Comparison of ENCODE assay signal across 1 cellular context in the genomic region with DNA sequence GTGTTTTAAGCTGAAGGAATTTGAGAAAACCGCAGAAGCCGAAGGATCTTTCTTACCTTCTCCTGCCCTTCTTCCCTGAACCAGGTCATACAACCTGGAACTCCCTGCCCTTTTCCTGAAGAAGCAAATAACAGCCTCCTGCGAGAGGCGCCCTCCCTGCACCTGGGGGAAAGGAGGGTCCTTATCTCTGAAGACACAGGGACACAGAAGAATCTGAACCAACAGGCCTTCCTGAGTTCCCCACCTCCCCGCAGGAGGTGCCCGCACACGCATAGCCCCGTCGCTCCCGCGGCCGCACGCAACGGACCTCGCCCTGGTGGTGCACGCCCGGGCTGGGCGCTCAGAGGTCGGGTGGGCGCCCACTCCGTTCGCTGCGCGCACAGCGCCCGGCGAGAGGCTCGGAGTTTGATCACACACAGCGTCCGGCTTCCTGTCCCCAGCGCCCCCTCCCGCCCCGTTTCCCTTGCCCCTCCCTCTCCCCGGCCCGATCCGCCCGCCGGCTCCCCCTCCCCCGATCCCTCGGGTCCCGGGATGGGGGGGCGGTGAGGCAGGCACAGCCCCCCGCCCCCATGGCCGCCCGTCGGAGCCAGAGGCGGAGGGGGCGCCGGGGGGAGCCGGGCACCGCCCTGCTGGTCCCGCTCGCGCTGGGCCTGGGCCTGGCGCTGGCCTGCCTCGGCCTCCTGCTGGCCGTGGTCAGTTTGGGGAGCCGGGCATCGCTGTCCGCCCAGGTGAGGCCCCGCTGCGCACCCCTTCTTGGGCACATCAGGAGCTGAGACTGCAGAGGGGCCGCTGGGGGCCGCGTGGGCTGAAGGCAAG.
TF ChIP-seq lines count a peak whose summit lies in the region.

A gene with protein sequence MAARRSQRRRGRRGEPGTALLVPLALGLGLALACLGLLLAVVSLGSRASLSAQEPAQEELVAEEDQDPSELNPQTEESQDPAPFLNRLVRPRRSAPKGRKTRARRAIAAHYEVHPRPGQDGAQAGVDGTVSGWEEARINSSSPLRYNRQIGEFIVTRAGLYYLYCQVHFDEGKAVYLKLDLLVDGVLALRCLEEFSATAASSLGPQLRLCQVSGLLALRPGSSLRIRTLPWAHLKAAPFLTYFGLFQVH (plus strand): TSS at position 474 of the 816 bp plus-strand sequence. CDS start 96 bp downstream, at position 570.

TF ChIP-seq in K562, 482 proteins besides CTCF, POLR2A, EP300 and RAD21 (continued from another document):
- TF ChIP-seq, protein P1, sequence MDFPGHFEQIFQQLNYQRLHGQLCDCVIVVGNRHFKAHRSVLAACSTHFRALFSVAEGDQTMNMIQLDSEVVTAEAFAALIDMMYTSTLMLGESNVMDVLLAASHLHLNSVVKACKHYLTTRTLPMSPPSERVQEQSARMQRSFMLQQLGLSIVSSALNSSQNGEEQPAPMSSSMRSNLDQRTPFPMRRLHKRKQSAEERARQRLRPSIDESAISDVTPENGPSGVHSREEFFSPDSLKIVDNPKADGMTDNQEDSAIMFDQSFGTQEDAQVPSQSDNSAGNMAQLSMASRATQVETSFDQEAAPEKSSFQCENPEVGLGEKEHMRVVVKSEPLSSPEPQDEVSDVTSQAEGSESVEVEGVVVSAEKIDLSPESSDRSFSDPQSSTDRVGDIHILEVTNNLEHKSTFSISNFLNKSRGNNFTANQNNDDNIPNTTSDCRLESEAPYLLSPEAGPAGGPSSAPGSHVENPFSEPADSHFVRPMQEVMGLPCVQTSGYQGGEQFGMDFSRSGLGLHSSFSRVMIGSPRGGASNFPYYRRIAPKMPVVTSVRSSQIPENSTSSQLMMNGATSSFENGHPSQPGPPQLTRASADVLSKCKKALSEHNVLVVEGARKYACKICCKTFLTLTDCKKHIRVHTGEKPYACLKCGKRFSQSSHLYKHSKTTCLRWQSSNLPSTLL (IDR thresholded peaks at IDR 0.05), result no peak
- TF ChIP-seq ZNF24 (IDR thresholded peaks at IDR 0.05), result no peak
- TF ChIP-seq JUNB (CRISPR knock-in tag; conservative IDR thresholded peaks at IDR 0.05), result no peak
- TF ChIP-seq RBFOX2 (IDR thresholded peaks at IDR 0.05; ENCODE audit: low read depth, low read length), result peak; percentile 59
- TF ChIP-seq CCNT2 (IDR thresholded peaks at IDR 0.05; ENCODE audit: borderline replicate concordance, extremely low read depth, insufficient read length, low read depth, low read length), result peak; percentile 35
- TF ChIP-seq, protein P2, sequence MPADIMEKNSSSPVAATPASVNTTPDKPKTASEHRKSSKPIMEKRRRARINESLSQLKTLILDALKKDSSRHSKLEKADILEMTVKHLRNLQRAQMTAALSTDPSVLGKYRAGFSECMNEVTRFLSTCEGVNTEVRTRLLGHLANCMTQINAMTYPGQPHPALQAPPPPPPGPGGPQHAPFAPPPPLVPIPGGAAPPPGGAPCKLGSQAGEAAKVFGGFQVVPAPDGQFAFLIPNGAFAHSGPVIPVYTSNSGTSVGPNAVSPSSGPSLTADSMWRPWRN (IDR thresholded peaks at IDR 0.05; ENCODE audit: low read depth), result no peak
- TF ChIP-seq SIRT6 (IDR thresholded peaks at IDR 0.05; ENCODE audit: low read depth, low read length), result no peak
- TF ChIP-seq ZNF75A (CRISPR knock-in tag; IDR thresholded peaks at IDR 0.05), result no peak
- no peak for TF ChIP-seq TEAD2 (tag; IDR thresholded peaks at IDR 0.05)
- TF ChIP-seq ZNF699 (CRISPR knock-in tag; IDR thresholded peaks at IDR 0.05; ENCODE audit: insufficient replicate concordance), result no peak
- TF ChIP-seq GABPA (tag; conservative IDR thresholded peaks at IDR 0.05; ENCODE audit: low read depth), result 0 out of 2 replicates have a peak, but pooled peaks have one; percentile 20
- peak; percentile 74 for TF ChIP-seq TCF3 (CRISPR knock-in tag; IDR thresholded peaks at IDR 0.05)
- TF ChIP-seq CXXC5 (CRISPR knock-in tag; IDR thresholded peaks at IDR 0.05), result peak; percentile 71
- peak; percentile 60; the same call in 1 of the 2 replicates for TF ChIP-seq TAL1 (IDR thresholded peaks at IDR 0.05)
- no peak for TF ChIP-seq CREM (IDR thresholded peaks at IDR 0.05; ENCODE audit: low read depth)
- peak; percentile 20 for TF ChIP-seq PHF20 (IDR thresholded peaks at IDR 0.05; ENCODE audit: partially characterized antibody)
- peak; percentile 59; the same call in 1 of the 2 replicates for TF ChIP-seq ZEB2 (IDR thresholded peaks at IDR 0.05)
- TF ChIP-seq ZNF12 (CRISPR knock-in tag; IDR thresholded peaks at IDR 0.05), result no peak
- TF ChIP-seq SRSF3 (IDR thresholded peaks at IDR 0.05; ENCODE audit: insufficient read depth, low read length), result no peak
- TF ChIP-seq RCOR1 (IDR thresholded peaks at IDR 0.05; ENCODE audit: borderline replicate concordance in 1 of 2, low read depth in 2 of 2, low read length in 2 of 2), result peak in 1 of 2 experiments; percentile 24; a peak in 1 of 4 replicates
- no peak for TF ChIP-seq DNMT1 (IDR thresholded peaks at IDR 0.05)
- peak; percentile 31; the same call in 1 of the 2 replicates for TF ChIP-seq CTBP1 (IDR thresholded peaks at IDR 0.05; ENCODE audit: borderline replicate concordance)
- TF ChIP-seq GATA2 (CRISPR knock-in tag; IDR thresholded peaks at IDR 0.05), result peak; percentile 58
- no peak for TF ChIP-seq ZBED1 (IDR thresholded peaks at IDR 0.05)
- no peak for TF ChIP-seq FOXK2 (conservative IDR thresholded peaks at IDR 0.05 in 1 of 2, IDR thresholded peaks at IDR 0.05 in 1 of 2; ENCODE audit: low read depth in 2 of 2)
- TF ChIP-seq TAF1 (IDR thresholded peaks at IDR 0.05; ENCODE audit: control insufficient read depth, extremely low read depth, insufficient read depth, low read length, severe bottlenecking), result peak; percentile 17
- TF ChIP-seq MEIS2 (IDR thresholded peaks at IDR 0.05; ENCODE audit: partially characterized antibody), result no peak
- TF ChIP-seq FOXM1 (IDR thresholded peaks at IDR 0.05; ENCODE audit: low read depth), result no peak
- no peak for TF ChIP-seq FOXM1 (CRISPR knock-in tag; IDR thresholded peaks at IDR 0.05; ENCODE audit: low read depth)
- TF ChIP-seq GTF2A2 (tag; IDR thresholded peaks at IDR 0.05), result no peak
- peak in 1 of 2 experiments; percentile 41; a peak in 1 of 4 replicates for TF ChIP-seq TRIM24 (IDR thresholded peaks at IDR 0.05)
- TF ChIP-seq HNRNPLL (IDR thresholded peaks at IDR 0.05; ENCODE audit: low read depth, low read length, poor library complexity, severe bottlenecking), result peak; percentile 55
- no peak for TF ChIP-seq PRPF4 (IDR thresholded peaks at IDR 0.05; ENCODE audit: insufficient read depth, low read depth, low read length, poor library complexity, severe bottlenecking)
- no peak for TF ChIP-seq BRD9 (IDR thresholded peaks at IDR 0.05; ENCODE audit: low read depth, partially characterized antibody)
